In the genomic region with DNA sequence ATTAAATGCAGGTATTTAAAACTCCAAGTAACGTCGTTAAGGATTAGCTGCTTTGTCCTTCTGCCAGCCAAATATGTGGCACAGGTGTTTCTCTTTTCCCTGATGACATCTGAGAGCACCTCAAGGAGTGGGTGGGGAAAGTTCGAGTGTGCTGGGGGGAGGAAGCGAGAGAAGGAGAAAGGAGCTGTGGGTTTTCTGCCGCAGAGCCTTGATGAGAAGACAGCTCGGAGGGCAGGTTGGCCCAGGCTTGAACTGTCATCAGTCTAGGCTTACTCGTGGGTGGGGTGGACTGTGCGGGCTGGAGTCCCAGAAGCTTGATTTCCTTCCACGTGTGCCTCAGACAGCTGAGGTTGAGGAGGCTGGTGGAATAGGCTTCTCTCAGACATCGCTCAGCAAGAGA, we compare ENCODE assay signal across 8 cellular contexts. TPM values are rescaled to one million over a fixed set of nuclear protein-coding genes. Genes with fewer than 3 reads are reported as not detected.
DNase-seq lines count a peak whose midpoint lies in the region; ATAC-seq and TF ChIP-seq lines count a peak whose summit lies in the region.

No MANE protein-coding gene starts in this region.

- H3K9me3 Mint-ChIP-seq in activated CD4-positive, alpha-beta T cell treated with anti-CD3 and anti-CD28 coated beads, Interleukin-2, amount 10 ng/mL, durations not matched to agents 7 days and 5 days = peaks cover 4% of the 10 kb centered on the region
- no peaks in the 10 kb centered on the region for H3K9me3 Mint-ChIP-seq in glutamatergic neuron (ENCODE audit: unreplicated experiment)

- H3K27ac Mint-ChIP-seq in activated CD4-positive, alpha-beta T cell treated with anti-CD3 and anti-CD28 coated beads, Interleukin-2, amount 10 ng/mL, durations not matched to agents 7 days and 5 days = peak overlapping the region; percentile 86
- H3K27ac Mint-ChIP-seq in glutamatergic neuron (ENCODE audit: unreplicated experiment) = no peak overlapping the region

- H3K9me3 ChIP-seq in esophagus muscularis mucosa = no peaks in the 10 kb centered on the region

- peak overlapping the region; percentile 76 to 83 (median 80) for H3K27ac ChIP-seq in esophagus muscularis mucosa (replicated peaks in 1 of 4)

- peak; percentile 50 for ATAC-seq in GM19035 (IDR thresholded peaks at IDR 0.05; ENCODE audit: unreplicated experiment)
- ATAC-seq in HG03066 (IDR thresholded peaks at IDR 0.05; ENCODE audit: low read depth, unreplicated experiment) = peak; percentile 47

- H3K4me1 ChIP-seq in esophagus muscularis mucosa = peaks cover 30 to 62% (median 59%) of the 10 kb centered on the region in 4 donors

- intact Hi-C loops in esophagus muscularis mucosa (cut with DNase I) = no loop called here

- H3K27me3 ChIP-seq in esophagus muscularis mucosa = no peaks in the 10 kb centered on the region

- H3K36me3 Mint-ChIP-seq in activated CD4-positive, alpha-beta T cell treated with anti-CD3 and anti-CD28 coated beads, Interleukin-2, amount 10 ng/mL, durations not matched to agents 7 days and 5 days (ENCODE audit: low read depth) = peaks cover 64% of the 10 kb centered on the region
- H3K36me3 Mint-ChIP-seq in glutamatergic neuron (ENCODE audit: unreplicated experiment) = no peaks in the 10 kb centered on the region

- no peak for TF ChIP-seq EP300 in esophagus muscularis mucosa (IDR thresholded peaks at IDR 0.05)

- peak; percentile 83 for DNase-seq in activated CD4-positive, alpha-beta T cell treated with anti-CD3 and anti-CD28 coated beads, Interleukin-2, amount 10 ng/mL, durations not matched to agents 7 days and 5 days
- DNase-seq in esophagus muscularis mucosa (ENCODE audit: extremely low spot score) (no peak), NCI-H1048 (lab: John Stamatoyannopoulos, UW) (no peak), glutamatergic neuron (no peak), A172 (ENCODE audit: low spot score) (no peak)
- DNase-seq in stimulated activated CD8-positive, alpha-beta memory T cell treated with anti-CD3 and anti-CD28 coated beads, Interleukin-7, amount 100 ng/mL, for 1 hour (ENCODE audit: low read depth in 2 of 2) = peak; percentile 42 to 45

- peak overlapping the region; percentile 59 for H3K4me3 Mint-ChIP-seq in activated CD4-positive, alpha-beta T cell treated with anti-CD3 and anti-CD28 coated beads, Interleukin-2, amount 10 ng/mL, durations not matched to agents 7 days and 5 days
- H3K4me3 Mint-ChIP-seq in glutamatergic neuron (ENCODE audit: unreplicated experiment) = no peak overlapping the region

- CTCF ChIA-PET in activated CD4-positive, alpha-beta T cell treated with anti-CD3 and anti-CD28 coated beads, Interleukin-2, amount 10 ng/mL, durations not matched to agents 7 days and 5 days (lab: Charles Lee) = interaction anchor here (0.9 to 4.9 kb wide), 9 partner anchors 10 to 142 kb away, joined by 3 to 27 read pairs (median 6); partner anchors contain the start of genes SORL1 and SORL1-AS1

- H3K4me1 Mint-ChIP-seq in activated CD4-positive, alpha-beta T cell treated with anti-CD3 and anti-CD28 coated beads, Interleukin-2, amount 10 ng/mL, durations not matched to agents 7 days and 5 days = peaks cover 95% of the 10 kb centered on the region
- peaks cover 19% of the 10 kb centered on the region for H3K4me1 Mint-ChIP-seq in glutamatergic neuron (ENCODE audit: low read depth, unreplicated experiment)

- no peak for TF ChIP-seq CTCF in esophagus muscularis mucosa (IDR thresholded peaks at IDR 0.05)
- TF ChIP-seq CTCF in glutamatergic neuron (IDR thresholded peaks at IDR 0.05; ENCODE audit: partially characterized antibody, unreplicated experiment) = no peak

- H3K36me3 ChIP-seq in esophagus muscularis mucosa = no peaks in the 10 kb centered on the region

- WGBS in esophagus muscularis mucosa = 45% methylated on average over 10 of the region's 10 CpGs

- POLR2A ChIA-PET in activated CD4-positive, alpha-beta T cell treated with anti-CD3 and anti-CD28 coated beads, Interleukin-2, amount 10 ng/mL, durations not matched to agents 7 days and 5 days (lab: Charles Lee) = interaction anchor here (0.7 to 1.6 kb wide), 3 partner anchors 13 to 88 kb away, joined by 7 to 13 read pairs (median 9); no protein-coding TSS in a partner anchor

- H3K4me3 ChIP-seq in esophagus muscularis mucosa = no peak overlapping the region

- no peak for TF ChIP-seq POLR2A in esophagus muscularis mucosa (IDR thresholded peaks at IDR 0.05; ENCODE audit: low read depth)

- no peaks in the 10 kb centered on the region for H3K27me3 Mint-ChIP-seq in activated CD4-positive, alpha-beta T cell treated with anti-CD3 and anti-CD28 coated beads, Interleukin-2, amount 10 ng/mL, durations not matched to agents 7 days and 5 days
- peaks cover 2% of the 10 kb centered on the region for H3K27me3 Mint-ChIP-seq in glutamatergic neuron (ENCODE audit: unreplicated experiment)

RNA-seq across cellular contexts. Expression of gene SORL1, which starts 15.9 kb away (rescaled TPM):
- 100 to 1,000 TPM; 197 to 207 TPM for total RNA-seq in activated CD4-positive, alpha-beta T cell treated with anti-CD3 and anti-CD28 coated beads, Interleukin-2, amount 10 ng/mL, durations not matched to agents 7 days and 5 days
- total RNA-seq in esophagus muscularis mucosa (10 to 100 TPM in 1 of 4 donors, 1 to 10 TPM in 3; 3.0 to 12.3 (median 8.1) TPM), glutamatergic neuron (ENCODE audit: unreplicated experiment) (11.1 TPM)
- 1.7 and 2.1 TPM in 2 replicates for total RNA-seq in A172 (2014; rRNA removed; shearing (Covaris generic))

Comparison
In these comparisons a context has a peak if more than half of its experiments do, and no peak if none do; other contexts are left out.
1. DNase-seq: peak in activated CD4-positive, alpha-beta T cell treated with anti-CD3 and anti-CD28 coated beads, Interleukin-2, amount 10 ng/mL, durations not matched to agents 7 days and 5 days (single experiment) and stimulated activated CD8-positive, alpha-beta memory T cell treated with anti-CD3 and anti-CD28 coated beads, Interleukin-7, amount 100 ng/mL, for 1 hour (2 of 2); none in esophagus muscularis mucosa (single experiment), NCI-H1048 (single experiment), glutamatergic neuron (single experiment) and A172 (single experiment).
2. RNA of gene SORL1, which starts 15.9 kb away (total RNA-seq): 197 to 207 TPM in activated CD4-positive, alpha-beta T cell treated with anti-CD3 and anti-CD28 coated beads, Interleukin-2, amount 10 ng/mL, durations not matched to agents 7 days and 5 days; 11.1 TPM in glutamatergic neuron (single experiment), 3.0 to 12.3 TPM in esophagus muscularis mucosa and 1.7 to 2.1 TPM in A172; every median in the first group is over 10 times any median in the second.